In the genomic region with DNA sequence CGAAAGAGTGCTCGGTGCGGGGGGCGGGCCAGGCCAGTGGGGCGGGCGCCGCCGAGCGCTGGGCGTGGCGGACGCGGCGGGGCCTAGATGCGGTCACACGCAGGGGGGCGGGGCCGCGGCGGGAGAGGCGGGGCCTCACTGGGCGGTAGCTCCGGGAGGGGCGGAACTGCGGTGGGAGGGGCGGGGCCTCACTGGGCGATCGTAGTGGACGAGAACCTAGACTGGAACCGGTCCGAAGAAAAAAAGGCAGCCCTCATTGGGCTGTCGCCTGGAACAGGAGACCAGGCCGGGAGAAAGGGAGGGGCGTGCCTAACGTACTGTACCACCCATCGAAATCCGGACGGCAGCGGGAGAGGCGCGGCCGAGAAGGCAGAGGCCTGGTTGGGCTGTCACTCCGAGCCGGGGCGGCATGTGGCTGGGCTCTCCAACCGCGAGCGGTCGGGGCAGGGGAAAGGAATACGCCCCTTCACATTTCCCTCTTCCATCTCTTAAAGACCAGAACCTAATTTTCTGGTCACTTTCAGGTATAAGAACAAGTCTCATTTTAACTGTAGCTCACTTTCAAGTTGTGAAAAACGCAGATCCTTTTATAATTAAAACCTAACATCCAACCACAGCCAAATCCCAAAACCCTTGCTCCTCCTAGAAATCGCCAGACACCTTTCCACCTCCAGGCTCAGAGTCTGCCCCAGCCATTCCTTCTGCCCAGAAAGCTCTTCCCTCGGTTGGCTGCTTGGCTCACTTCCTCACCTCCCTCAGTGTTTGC, we compare ENCODE assay signal across 8 cellular contexts. TPM values are rescaled to one million over a fixed set of nuclear protein-coding genes. Genes with fewer than 3 reads are reported as not detected.
DNase-seq lines count a peak whose midpoint lies in the region; ATAC-seq and TF ChIP-seq lines count a peak whose summit lies in the region.

TSS of gene ANO10 (minus strand) at position 38 of the 766 bp plus-strand sequence. CDS start 16,159 bp downstream, outside the sequence.

- no peak for TF ChIP-seq CTCF in WERI-Rb-1 (IDR thresholded peaks at IDR 0.05; ENCODE audit: low read depth, low read length)
- no peak for TF ChIP-seq CTCF in mammary epithelial cell (conservative IDR thresholded peaks at IDR 0.05 in 1 of 2, IDR thresholded peaks at IDR 0.05 in 1 of 2; ENCODE audit: extremely low read depth in 1 of 2, insufficient read depth in 1 of 2, low read depth in 1 of 2, low read length in 2 of 2)

- H3K36me3 ChIP-seq in WERI-Rb-1 (no peaks in the 10 kb centered on the region), mammary epithelial cell (ENCODE audit: insufficient read depth, low read length) (peaks cover under 1% of the 10 kb centered on the region), skeletal muscle satellite cell (ENCODE audit: insufficient read depth, low read length) (no peaks in the 10 kb centered on the region)

- H3K27ac ChIP-seq in WERI-Rb-1 (peak within 1 kb of the TSS; percentile 68), mammary epithelial cell (ENCODE audit: insufficient read depth, low read depth, low read length) (peak within 1 kb of the TSS; percentile 73)

- H3K27me3 ChIP-seq in WERI-Rb-1 (ENCODE audit: insufficient read depth, low read depth, severe bottlenecking): no peaks in the 10 kb centered on the region
- H3K27me3 ChIP-seq in mammary epithelial cell (ENCODE audit: insufficient read depth, low read length): no peaks in the 10 kb centered on the region
- no peaks in the 10 kb centered on the region for H3K27me3 ChIP-seq in skeletal muscle satellite cell (ENCODE audit: control insufficient read depth, insufficient read depth, low read length)

- H3K79me2 ChIP-seq in mammary epithelial cell (ENCODE audit: insufficient read depth, low read length): peaks cover 31% of the 10 kb centered on the region

- H3K4me1 ChIP-seq in mammary epithelial cell (ENCODE audit: insufficient read depth, low read length) (peaks cover 11% of the 10 kb centered on the region), skeletal muscle satellite cell (ENCODE audit: control insufficient read depth, insufficient read depth, low read length) (peaks cover 12% of the 10 kb centered on the region)

- H2AFZ ChIP-seq in mammary epithelial cell (ENCODE audit: low read depth, low read length): peak within 1 kb of the TSS; percentile 100

- TSS peak; percentile 94 for BruUV-seq in mammary epithelial cell (replicated peaks; lab: Mats Ljungman, UMichigan)

- peak within 1 kb of the TSS; percentile 61 for H3K4me3 ChIP-seq in WERI-Rb-1 (ENCODE audit: low read depth, low read length)
- H3K4me3 ChIP-seq in mammary epithelial cell (replicated peaks in 1 of 3; ENCODE audit: insufficient read depth in 1 of 3, low read depth in 2 of 3, low read length in 3 of 3): peak within 1 kb of the TSS; percentile 92 to 95 (median 93)
- H3K4me3 ChIP-seq in iPS-18c (ENCODE audit: insufficient read depth, low read depth, low read length): peak within 1 kb of the TSS; percentile 91
- H3K4me3 ChIP-seq in skeletal muscle satellite cell (ENCODE audit: low read length): peak within 1 kb of the TSS; percentile 80

- H3K9me3 ChIP-seq in WERI-Rb-1 (ENCODE audit: severe bottlenecking): no peaks in the 10 kb centered on the region
- H3K9me3 ChIP-seq in mammary epithelial cell (replicated peaks; ENCODE audit: insufficient read depth, low read length): no peaks in the 10 kb centered on the region
- H3K9me3 ChIP-seq in iPS-18c (ENCODE audit: control insufficient read depth, insufficient read depth, low read length): no peaks in the 10 kb centered on the region
- no peaks in the 10 kb centered on the region for H3K9me3 ChIP-seq in skeletal muscle satellite cell (replicated peaks; ENCODE audit: low read length)

- intact Hi-C loops in mammary epithelial cell (cut with micrococcal nuclease): loop anchor here (1.0 to 5.0 kb wide), 3 partner anchors 41 to 135 kb away; partner anchors contain the start of gene ABHD5

- in situ Hi-C loops in ACHN (cut with HindIII; ENCODE audit: low pct_ligation_motif_present, low pct_unique_long_range_greater_than_20kb, low sequenced_read_pairs): no loop called here
- in situ Hi-C loops in mammary epithelial cell (cut with MboI; ENCODE audit: low sequenced_read_pairs in 2 of 2): no loop called here

- WGBS in mammary epithelial cell (ENCODE audit: low coverage, missing lambda C conversion rate): 0% methylated on average over 6 of the region's 53 CpGs

- CTCF ChIA-PET in mammary epithelial cell (lab: Charles Lee; ENCODE audit: low non-redundant PET): interaction anchor here (0.5 to 0.7 kb wide), 4 partner anchors 12 to 219 kb away, joined by 3 to 6 read pairs (median 4); no protein-coding TSS in a partner anchor

- H3K9ac ChIP-seq in mammary epithelial cell (ENCODE audit: insufficient read depth, low read length) (peak within 1 kb of the TSS; percentile 83), skeletal muscle satellite cell (ENCODE audit: low read depth, low read length) (peak within 1 kb of the TSS; percentile 92)

- dilution Hi-C loops in mammary epithelial cell (cut with HindIII; ENCODE audit: low sequenced_read_pairs): no loop called here

- DNase-seq in ACHN (peak; percentile 98), NCI-H2196 treated with DMSO at 0.1 percent for 48 hours (lab: John Stamatoyannopoulos, UW; ENCODE audit: unreplicated experiment) (peak; percentile 88), WERI-Rb-1 (peak; percentile 99), mammary epithelial cell (peak; percentile 99)

- ATAC-seq in GM18873 (IDR thresholded peaks at IDR 0.05; ENCODE audit: low FRiP score, unreplicated experiment) (peak; percentile 95), HG03135 (IDR thresholded peaks at IDR 0.05; ENCODE audit: unreplicated experiment) (peak; percentile 94)

- H4K20me1 ChIP-seq in mammary epithelial cell (ENCODE audit: insufficient read depth, low read length): no peaks in the 10 kb centered on the region

- H3K4me2 ChIP-seq in mammary epithelial cell (ENCODE audit: insufficient read depth, low read depth, low read length) (peak within 1 kb of the TSS; percentile 92), skeletal muscle satellite cell (ENCODE audit: low read length) (peak within 1 kb of the TSS; percentile 95)

RNA-seq across cellular contexts. Expression of gene ANO10, which starts in this region (rescaled TPM):
- 10 to 100 TPM; 41.3 to 43.6 TPM for total RNA-seq in mammary epithelial cell
- polyA plus RNA-seq in mammary epithelial cell: 27.8 TPM
- polyA minus RNA-seq in mammary epithelial cell: 40.3 TPM
- 25.3 and 26.0 TPM in 2 replicates for total RNA-seq in skeletal muscle satellite cell (2012; rRNA removed)

Comparison
In these comparisons a context has a peak if more than half of its experiments do, and no peak if none do; other contexts are left out.
1. Peak in every context shown above with its lines: DNase-seq, ATAC-seq, H3K4me3 ChIP-seq and H3K27ac ChIP-seq.